11 cellular contexts compared by ENCODE assay signal in the genomic region with DNA sequence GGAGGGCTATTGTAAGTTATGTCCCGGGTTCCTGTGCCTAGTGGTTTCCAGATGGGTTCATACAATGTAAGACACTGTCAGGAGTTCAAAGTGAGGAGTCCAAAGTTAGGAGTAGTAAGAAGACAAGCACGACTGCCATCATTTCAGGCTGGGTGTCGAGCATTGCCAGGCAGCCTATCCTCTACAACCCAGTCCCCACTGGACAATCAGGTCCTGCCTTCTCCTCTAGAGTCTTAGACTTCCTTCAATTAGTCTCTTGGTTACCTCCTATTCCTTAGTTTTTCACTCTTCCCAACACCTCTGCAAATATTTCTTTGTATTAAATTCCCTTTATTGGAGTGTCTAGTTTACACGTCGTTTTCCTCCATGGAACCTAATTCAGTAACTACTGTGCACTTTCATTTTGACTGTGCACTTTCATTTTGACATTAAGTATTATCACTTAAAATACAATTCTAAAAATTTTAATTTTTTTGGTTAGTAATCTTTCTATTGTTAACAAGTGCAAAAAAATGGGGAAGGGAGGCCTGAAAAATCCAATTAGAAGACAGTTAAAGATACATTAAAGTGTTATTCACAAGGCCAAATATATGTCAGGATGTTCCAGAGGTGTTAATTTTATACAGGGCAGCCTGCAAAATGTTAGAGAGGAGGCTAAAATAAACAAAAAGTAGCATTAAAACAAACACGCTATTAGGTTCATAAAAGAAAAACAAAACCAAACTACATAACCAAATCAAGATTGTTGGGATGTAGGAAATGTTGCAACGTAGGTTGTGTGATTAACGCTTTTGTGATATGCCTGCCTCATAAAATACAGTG.
A peak's percentile ranks its signal among the peaks of the same experiment; 100 is the strongest.
DNase-seq lines count a peak whose midpoint lies in the region; ATAC-seq and TF ChIP-seq lines count a peak whose summit lies in the region.
"Had no signal": no experiment of that assay in that cellular context is flagged by ENCODE, and none has a peak within 500 bp of the region (broad histone marks: within the 10 kb centered on the region; RNA-seq: fewer than 3 reads in every experiment).

No MANE protein-coding gene starts in this region.

- TF ChIP-seq CTCF in left ventricle myocardium inferior (IDR thresholded peaks at IDR 0.05; ENCODE audit: borderline replicate concordance) (no peak), fibroblast of villous mesenchyme (IDR thresholded peaks at IDR 0.05; ENCODE audit: insufficient read depth, low read depth, low read length) (no peak), thyroid gland (IDR thresholded peaks at IDR 0.05) (no peak), type B pancreatic cell (conservative IDR thresholded peaks at IDR 0.05) (no peak)

- no peaks in the 10 kb centered on the region for H3K27me3 Mint-ChIP-seq in type B pancreatic cell
- H3K27me3 Mint-ChIP-seq: B cell had no signal

- no peak overlapping the region for H3K4me3 Mint-ChIP-seq in type B pancreatic cell
- H3K4me3 Mint-ChIP-seq: B cell had no signal

- no peaks in the 10 kb centered on the region for H3K9me3 Mint-ChIP-seq in type B pancreatic cell

- DNase-seq in left ventricle myocardium inferior (no peak), Right ventricle myocardium superior (no peak), fibroblast of villous mesenchyme (ENCODE audit: low read depth) (peak; percentile 36), thyroid gland (peak in 1 of 2 donors; percentile 2), SHP77 treated with DMSO at 0.1 percent for 48 hours (lab: John Stamatoyannopoulos, UW) (no peak), SW 1271 (lab: John Stamatoyannopoulos, UW) (no peak), type B pancreatic cell (ENCODE audit: extremely low spot score, unreplicated experiment) (no peak)
- DNase-seq: activated CD4-positive, alpha-beta T cell treated with anti-CD3 and anti-CD28 coated beads, Interleukin-2, amount 50 U/mL, for 48 hours; NCI-H1048 had no signal

- no peak for ATAC-seq in Right ventricle myocardium superior (ENCODE audit: poor library complexity)
- peak; percentile 49 for ATAC-seq in HG03520 (IDR thresholded peaks at IDR 0.05; ENCODE audit: unreplicated experiment)

- no peak for TF ChIP-seq POLR2A in thyroid gland (IDR thresholded peaks at IDR 0.05)

- 83 to 87% methylated on average over 8 of the region's 8 CpGs for WGBS in thyroid gland, 2 donors

- H3K9me3 ChIP-seq in left ventricle myocardium inferior (replicated peaks) (no peaks in the 10 kb centered on the region), thyroid gland (no peaks in the 10 kb centered on the region)

- H3K36me3 Mint-ChIP-seq in type B pancreatic cell = peaks cover 66% of the 10 kb centered on the region

- peaks cover 10% of the 10 kb centered on the region for H3K4me1 Mint-ChIP-seq in type B pancreatic cell (ENCODE audit: unreplicated experiment)

- intact Hi-C loops in left ventricle myocardium inferior (cut with micrococcal nuclease) = loop anchor here (10.0 kb wide), 1 partner anchor 1283 kb away; no protein-coding TSS in a partner anchor
- intact Hi-C loops in Right ventricle myocardium superior (cut with DNase I) = loop anchor here (10.0 kb wide), 1 partner anchor 323 kb away; no protein-coding TSS in a partner anchor
- intact Hi-C loops in thyroid gland (cut with DNase I) = no loop called here

- H3K4me3 ChIP-seq in left ventricle myocardium inferior (no peak overlapping the region), fibroblast of villous mesenchyme (ENCODE audit: low read depth, low read length) (no peak overlapping the region), thyroid gland (replicated peaks in 1 of 3) (no peak overlapping the region)

- no peak overlapping the region for H3K27ac Mint-ChIP-seq in type B pancreatic cell
- H3K27ac Mint-ChIP-seq: B cell had no signal

- H3K4me1 ChIP-seq in left ventricle myocardium inferior (peaks cover 45% of the 10 kb centered on the region), thyroid gland (peaks cover 15 to 26% of the 10 kb centered on the region in 2 donors)

- H3K27me3 ChIP-seq in left ventricle myocardium inferior (ENCODE audit: low read depth) (no peaks in the 10 kb centered on the region), thyroid gland (no peaks in the 10 kb centered on the region)

- H3K27ac ChIP-seq in left ventricle myocardium inferior (replicated peaks) (peak overlapping the region; percentile 63), thyroid gland (peak overlapping the region; percentile 7 to 62 (median 29))

- peaks cover 52% of the 10 kb centered on the region for H3K36me3 ChIP-seq in left ventricle myocardium inferior
- peaks cover 27 to 37% of the 10 kb centered on the region in 2 donors for H3K36me3 ChIP-seq in thyroid gland
